Comparison of ENCODE assay signal across 28 cellular contexts in genomic region chr4:14399919-14400706, GRCh38.
A peak's percentile ranks its signal among the peaks of the same experiment; 100 is the strongest.
DNase-seq lines count a peak whose midpoint lies in the region; ATAC-seq and TF ChIP-seq lines count a peak whose summit lies in the region.
"Had no signal": no experiment of that assay in that cellular context is flagged by ENCODE, and none has a peak within 500 bp of the region (broad histone marks: within the 10 kb centered on the region; RNA-seq: fewer than 3 reads in every experiment).

No MANE protein-coding gene starts in this region.

- no peak for TF ChIP-seq CTCF in uterus (IDR thresholded peaks at IDR 0.05)

- no peaks in the 10 kb centered on the region for H3K36me3 ChIP-seq in uterus
- H3K36me3 ChIP-seq: heart left ventricle, vagina had no signal

- no peaks in the 10 kb centered on the region for H3K9me3 ChIP-seq in uterus
- H3K9me3 ChIP-seq: A549, psoas muscle, testis, vagina had no signal

- H3K27me3 ChIP-seq in uterus, result no peaks in the 10 kb centered on the region
- H3K27me3 ChIP-seq: heart left ventricle, testis, vagina had no signal

- DNase-seq in DMS153 (lab: John Stamatoyannopoulos, UW) (peak; percentile 50), MV-4-11 (lab: John Stamatoyannopoulos, UW) (peak; percentile 80), SKM-1 (lab: John Stamatoyannopoulos, UW; ENCODE audit: unreplicated experiment) (peak; percentile 46), kidney tubule cell (ENCODE audit: low spot score) (peak; percentile 58), uterus (no peak)
- DNase-seq: activated CD4-positive, alpha-beta memory T cell treated with anti-CD3 and anti-CD28 coated beads for 36 hours; activated effector memory CD4-positive, alpha-beta T cell treated with Interleukin-2 at 50 U/mL for 16 hours; cerebellar nuclear complex; COR-L47; heart left ventricle; left colon; naive B cell; NCI-H1417 treated with DMSO at 0.1 percent for 48 hours; NCI-H2171 treated with DMSO at 0.1 percent for 48 hours; NCI-H524 treated with DMSO at 0.1 percent for 48 hours; nucleus accumbens; psoas muscle; Right ventricle myocardium superior; small intestine; testis had no signal

- no peak for TF ChIP-seq POLR2A in uterus (IDR thresholded peaks at IDR 0.05)

- intact Hi-C loops in uterus (cut with DNase I; ENCODE audit: low total_unique reads), result no loop called here

- no peak overlapping the region for H3K27ac ChIP-seq in uterus
- H3K27ac ChIP-seq: A549, HL-60, psoas muscle, testis, vagina had no signal

- H3K4me1 ChIP-seq in uterus, result no peaks in the 10 kb centered on the region
- H3K4me1 ChIP-seq: A549, heart left ventricle, psoas muscle, testis, vagina had no signal

- no peak for ATAC-seq in HG03469 (IDR thresholded peaks at IDR 0.05; ENCODE audit: unreplicated experiment)
- ATAC-seq in HG02642 (IDR thresholded peaks at IDR 0.05; ENCODE audit: poor library complexity, unreplicated experiment), result no peak
- no peak for ATAC-seq in GM21717 (IDR thresholded peaks at IDR 0.05; ENCODE audit: unreplicated experiment)
- ATAC-seq: A549, HCT116, heart left ventricle, HepG2, left colon, psoas muscle had no signal

- no peak overlapping the region for H3K4me3 ChIP-seq in uterus
- H3K4me3 ChIP-seq: A549, heart left ventricle, psoas muscle, testis, vagina had no signal

Comparison
In these comparisons a context has a peak if more than half of its experiments do, and no peak if none do; other contexts are left out.
1. DNase-seq: peak in DMS153 (single experiment), MV-4-11 (single experiment), SKM-1 (single experiment) and kidney tubule cell (single experiment); none in uterus (0 of 2).